8 cellular contexts compared by ENCODE assay signal in the genomic region with DNA sequence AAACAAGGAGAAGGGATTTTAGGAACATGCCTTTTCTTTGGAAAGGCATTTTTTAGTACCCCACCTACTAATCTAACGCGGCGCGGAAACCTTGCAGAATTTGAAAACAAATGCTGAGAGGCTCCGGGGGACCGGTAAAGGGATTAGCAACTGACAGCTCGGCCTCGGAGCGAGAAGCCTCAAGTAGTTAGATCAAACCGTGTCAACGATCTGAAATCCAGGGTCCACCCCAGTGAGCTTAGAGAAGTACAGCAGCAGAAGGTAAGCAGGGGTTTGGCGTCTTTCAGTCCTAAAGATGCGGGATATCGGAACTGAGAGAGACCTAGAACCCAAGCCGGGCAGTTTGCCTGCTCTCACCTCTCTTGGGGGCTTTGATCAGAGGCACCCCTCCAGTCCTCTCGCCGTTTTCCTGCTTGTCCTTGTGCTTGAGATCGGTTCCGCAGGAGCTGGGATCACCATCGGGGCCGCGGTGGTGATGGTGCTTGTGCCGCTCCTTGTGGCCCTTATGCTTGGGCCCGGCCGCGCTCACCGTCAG. TPM values are rescaled to one million over a fixed set of nuclear protein-coding genes. Genes with fewer than 3 reads are reported as not detected.
A peak's percentile ranks its signal among the peaks of the same experiment; 100 is the strongest.
DNase-seq lines count a peak whose midpoint lies in the region; ATAC-seq and TF ChIP-seq lines count a peak whose summit lies in the region.

No MANE protein-coding gene starts in this region.

- ATAC-seq in HG02623 (IDR thresholded peaks at IDR 0.05; ENCODE audit: unreplicated experiment) (peak; percentile 0), HG02798 (IDR thresholded peaks at IDR 0.05; ENCODE audit: poor library complexity, unreplicated experiment) (no peak)

- H3K4me3 ChIP-seq in OCI-LY3 (ENCODE audit: low read length), result peak overlapping the region; percentile 99
- H3K4me3 ChIP-seq in astrocyte of the cerebellum (ENCODE audit: low read depth, low read length), result peak overlapping the region; percentile 65
- H3K4me3 ChIP-seq in iPS-18a (ENCODE audit: low read length), result peak overlapping the region; percentile 99
- H3K4me3 ChIP-seq in skeletal muscle tissue (ENCODE audit: low read length in 3 of 3), result peak overlapping the region; percentile 95 to 99 (median 98)

- H3K79me2 ChIP-seq in OCI-LY3 (ENCODE audit: low read length), result peaks cover 55% of the 10 kb centered on the region

- in situ Hi-C loops in astrocyte of the cerebellum (cut with HindIII; ENCODE audit: low sequenced_read_pairs), result no loop called here

- H3K4me1 ChIP-seq in OCI-LY3 (ENCODE audit: low read length) (peaks cover 18% of the 10 kb centered on the region), iPS-18a (ENCODE audit: control insufficient read depth, low read depth, low read length) (peaks cover 13% of the 10 kb centered on the region), skeletal muscle tissue (ENCODE audit: control insufficient read depth in 3 of 3, insufficient read depth in 3 of 3, low read length in 3 of 3) (peaks cover 6 to 22% (median 12%) of the 10 kb centered on the region in 3 donors)

- peak overlapping the region; percentile 82 for H3K4me2 ChIP-seq in OCI-LY3 (ENCODE audit: low read length)

- H3K27me3 ChIP-seq in OCI-LY3 (ENCODE audit: low read depth, low read length) (no peaks in the 10 kb centered on the region), iPS-18a (ENCODE audit: control insufficient read depth, insufficient read depth, low read length) (no peaks in the 10 kb centered on the region), skeletal muscle tissue (ENCODE audit: control insufficient read depth in 3 of 3, insufficient read depth in 3 of 3, low read length in 3 of 3) (no peaks in the 10 kb centered on the region)

- H3K27ac ChIP-seq in OCI-LY3 (ENCODE audit: low read length) (peak overlapping the region; percentile 58), iPS-18a (ENCODE audit: low read length) (peak overlapping the region; percentile 42), skeletal muscle tissue (ENCODE audit: low read depth, low read length) (peak overlapping the region; percentile 93)

- peaks cover 19% of the 10 kb centered on the region for H4K20me1 ChIP-seq in OCI-LY3 (ENCODE audit: insufficient read depth, low read length)

- TF ChIP-seq CTCF in OCI-LY3 (IDR thresholded peaks at IDR 0.05; ENCODE audit: low read depth, low read length), result no peak
- no peak for TF ChIP-seq CTCF in astrocyte of the cerebellum (IDR thresholded peaks at IDR 0.05; ENCODE audit: low read depth, low read length, missing control alignments)

- H3K36me3 ChIP-seq in OCI-LY3 (replicated peaks; ENCODE audit: low read depth, low read length), result peaks cover 8% of the 10 kb centered on the region
- no peaks in the 10 kb centered on the region for H3K36me3 ChIP-seq in iPS-18a (ENCODE audit: control insufficient read depth, low read depth, low read length)
- no peaks in the 10 kb centered on the region for H3K36me3 ChIP-seq in skeletal muscle tissue (ENCODE audit: control insufficient read depth in 3 of 3, insufficient read depth in 3 of 3, low read length in 3 of 3)

- DNase-seq in NCI-H510A treated with DMSO at 0.1 percent for 48 hours (lab: John Stamatoyannopoulos, UW), result peak; percentile 21
- DNase-seq in NCI-H510A (lab: John Stamatoyannopoulos, UW), result no peak
- no peak for DNase-seq in astrocyte of the cerebellum (ENCODE audit: low read depth)

- peak overlapping the region; percentile 77 for H3K9ac ChIP-seq in OCI-LY3 (ENCODE audit: low read length)
- peak overlapping the region; percentile 82 for H3K9ac ChIP-seq in iPS-18a (ENCODE audit: low read length)
- peak overlapping the region; percentile 96 to 99 (median 97) for H3K9ac ChIP-seq in skeletal muscle tissue (ENCODE audit: low read depth in 1 of 3, low read length in 3 of 3)

- peak overlapping the region; percentile 32; the same call in 1 of the 2 replicates for H2AFZ ChIP-seq in OCI-LY3 (ENCODE audit: low read depth, low read length)

- H3K9me3 ChIP-seq in OCI-LY3 (ENCODE audit: insufficient read depth, low read length) (no peaks in the 10 kb centered on the region), iPS-18a (ENCODE audit: control insufficient read depth, low read depth, low read length) (no peaks in the 10 kb centered on the region), skeletal muscle tissue (ENCODE audit: control insufficient read depth in 3 of 3, low read length in 3 of 3) (no peaks in the 10 kb centered on the region)

RNA-seq across cellular contexts. Expression of a gene that starts 0.9 kb away (rescaled TPM):
- 14.1 TPM for total RNA-seq in skeletal muscle tissue

RNA-seq across cellular contexts. Expression of a gene that starts 52.1 kb away (rescaled TPM):
- 10.4 TPM for total RNA-seq in skeletal muscle tissue

Comparison
In these comparisons a context has a peak if more than half of its experiments do, and no peak if none do; other contexts are left out.
1. H3K27ac ChIP-seq: peak in every context shown above with its lines; median percentile 93 in skeletal muscle tissue; 58 in OCI-LY3; 42 in iPS-18a.